7 cellular contexts compared by ENCODE assay signal in the genomic region with DNA sequence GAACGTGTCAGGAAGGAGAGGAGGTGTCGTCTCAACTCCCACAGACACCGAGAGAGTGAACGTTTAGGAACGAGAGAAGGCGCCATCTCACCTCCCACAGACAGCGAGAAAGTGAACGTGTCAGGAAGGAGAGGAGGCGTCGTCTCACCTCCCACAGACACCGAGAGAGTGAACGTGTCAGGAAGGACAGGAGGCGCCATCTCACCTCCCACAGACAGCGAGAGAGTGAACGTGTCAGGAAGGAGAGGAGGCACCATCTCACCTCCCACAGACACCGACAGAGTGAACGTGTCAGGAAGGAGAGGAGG. TPM values are rescaled to one million over a fixed set of nuclear protein-coding genes. Genes with fewer than 3 reads are reported as not detected.
DNase-seq lines count a peak whose midpoint lies in the region; ATAC-seq, FAIRE-seq and TF ChIP-seq lines count a peak whose summit lies in the region.
"Not testable (repeated sequence)": the region's sequence is repeated elsewhere in the genome, so short reads cannot be mapped to it uniquely, and the experiment has no call there.
"Had no signal": no experiment of that assay in that cellular context is flagged by ENCODE, and none has a peak within 500 bp of the region (broad histone marks: within the 10 kb centered on the region; RNA-seq: fewer than 3 reads in every experiment).

No MANE protein-coding gene starts in this region.

- peak; percentile 23 to 31 for DNase-seq in activated CD4-positive, alpha-beta T cell treated with anti-CD3 and anti-CD28 coated beads, Interleukin-2, amount 50 U/mL, for 4 hours
- DNase-seq in activated naive CD4-positive, alpha-beta T cell treated with anti-CD3 and anti-CD28 coated beads, Interleukin-2, amount 50 U/mL, for 16 hours, result peak; percentile 26
- not testable (repeated sequence) for DNase-seq in H1 (ENCODE audit: low read depth in 1 of 2, low spot score in 2 of 2); urothelium cell line (ENCODE audit: low spot score)
- DNase-seq in right cardiac atrium, result peak in 2 of 3 donors; percentile 14 to 33
- DNase-seq in stimulated activated CD4-positive, alpha-beta T cell treated with anti-CD3 and anti-CD28 coated beads, Interleukin-4, amount 100 ng/mL, for 24 hours, result peak; percentile 20

- peak overlapping the region; percentile 86; the same call in 1 of the 2 replicates for H2AK5ac ChIP-seq in H1 (ENCODE audit: low read depth, low read length)

- not testable (repeated sequence) for H4K91ac ChIP-seq in H1 (replicated peaks; ENCODE audit: insufficient read length, low read length)

- not testable (repeated sequence) for H4K8ac ChIP-seq in H1 (ENCODE audit: extremely low read depth, insufficient read depth, low read length)

- POLR2A ChIA-PET in H1 (lab: Charles Lee; ENCODE audit: partially characterized antibody), result not testable (repeated sequence)

- not testable (repeated sequence) for H3K27me3 ChIP-seq in H1 (replicated peaks in 1 of 4; ENCODE audit: control insufficient read depth in 3 of 4, extremely low read depth in 1 of 4, insufficient read depth in 3 of 4, low read length in 3 of 4); right cardiac atrium (ENCODE audit: control insufficient read depth, insufficient read depth)

- H3K4ac ChIP-seq in H1 (replicated peaks; ENCODE audit: insufficient read length, low read depth, low read length), result not testable (repeated sequence)

- H2BK15ac ChIP-seq in H1 (ENCODE audit: low read length), result peak overlapping the region; percentile 96; the same call in 1 of the 2 replicates

- H4K5ac ChIP-seq in H1 (ENCODE audit: insufficient read length, low read depth, low read length), result not testable (repeated sequence)

- not testable (repeated sequence) for TF ChIP-seq CTCF in H1 (IDR thresholded peaks at IDR 0.05; ENCODE audit: control extremely low read depth in 1 of 3, insufficient read depth in 1 of 3, low read depth in 1 of 3, low read length in 3 of 3)

- not testable (repeated sequence) for H3K9me3 ChIP-seq in H1 (ENCODE audit: insufficient read depth in 2 of 2, low read depth in 1 of 2, low read length in 1 of 2); right cardiac atrium (ENCODE audit: control insufficient read depth, low read length)

- peak overlapping the region; percentile 60; the same call in 1 of the 2 replicates for H2BK12ac ChIP-seq in H1 (ENCODE audit: low read depth, low read length)

- H3K23me2 ChIP-seq in H1 (ENCODE audit: low read depth, low read length), result not testable (repeated sequence)

- H2BK20ac ChIP-seq in H1 (ENCODE audit: low read length), result not testable (repeated sequence)

- not testable (repeated sequence) for TF ChIP-seq EP300 in H1 (IDR thresholded peaks at IDR 0.05; ENCODE audit: borderline replicate concordance in 1 of 2, low read depth in 2 of 2, low read length in 2 of 2)

- FAIRE-seq in H1 (lab: Jason Lieb, UNC), result not testable (repeated sequence)
- FAIRE-seq in urothelium cell line (lab: Jason Lieb, UNC), result peak; percentile 52

- H3K56ac ChIP-seq in H1 (replicated peaks; ENCODE audit: insufficient read length, low read depth, low read length), result not testable (repeated sequence)

- not testable (repeated sequence) for H2AFZ ChIP-seq in H1 (ENCODE audit: low read length)

- H3K9ac ChIP-seq in H1 (replicated peaks in 1 of 4; ENCODE audit: extremely low read depth in 1 of 4, low read depth in 3 of 4, low read length in 3 of 4), result not testable (repeated sequence)

- not testable (repeated sequence) for H3K4me1 ChIP-seq in H1 (replicated peaks in 1 of 4; ENCODE audit: control insufficient read depth in 3 of 4, insufficient read depth in 4 of 4, low read length in 3 of 4); right cardiac atrium (ENCODE audit: control insufficient read depth, insufficient read depth, low read length)

- not testable (repeated sequence) for H3K23ac ChIP-seq in H1 (ENCODE audit: insufficient read length)

- not testable (repeated sequence) for H2BK120ac ChIP-seq in H1 (replicated peaks; ENCODE audit: low read depth, low read length)

- H3K4me2 ChIP-seq in H1 (ENCODE audit: insufficient read depth in 1 of 2, low read depth in 2 of 2, low read length in 2 of 2), result not testable (repeated sequence)

- not testable (repeated sequence) for H3K79me2 ChIP-seq in H1 (ENCODE audit: control insufficient read depth in 1 of 2, insufficient read depth in 2 of 2, low read length in 2 of 2)

- not testable (repeated sequence) for TF ChIP-seq RAD21 in H1 (IDR thresholded peaks at IDR 0.05 in 1 of 2, conservative IDR thresholded peaks at IDR 0.05 in 1 of 2; ENCODE audit: low read depth in 2 of 2, low read length in 2 of 2)

- intact Hi-C loops in right cardiac atrium (cut with DNase I), result not testable (repeated sequence)

- TF ChIP-seq POLR2A in H1 (IDR thresholded peaks at IDR 0.05; ENCODE audit: control extremely low read depth in 1 of 2, low read depth in 2 of 2, low read length in 2 of 2), result not testable (repeated sequence)

- H2BK5ac ChIP-seq in H1 (ENCODE audit: low read depth, low read length), result not testable (repeated sequence)

- H3K79me1 ChIP-seq in H1 (ENCODE audit: low read depth, low read length), result not testable (repeated sequence)

- not testable (repeated sequence) for H3K36me3 ChIP-seq in H1 (ENCODE audit: control insufficient read depth in 2 of 4, insufficient read depth in 4 of 4, low read length in 3 of 4)

- ATAC-seq in right cardiac atrium, result not testable (repeated sequence)

- H4K20me1 ChIP-seq in H1 (replicated peaks in 1 of 2; ENCODE audit: control insufficient read depth in 1 of 2, insufficient read depth in 2 of 2, low read length in 2 of 2), result not testable (repeated sequence)

- CTCF ChIA-PET in H1 (lab: Charles Lee; ENCODE audit: partially characterized antibody), result interaction anchor here (1.3 to 16.1 kb wide), 2 partner anchors 9 to 145 kb away, joined by 4 to 237 read pairs; no protein-coding TSS in a partner anchor

- not testable (repeated sequence) for H3K18ac ChIP-seq in H1 (ENCODE audit: extremely low read depth, low read length)

- H3K14ac ChIP-seq in H1 (ENCODE audit: insufficient read length), result not testable (repeated sequence)

- H3K4me3 ChIP-seq in H1 (ENCODE audit: extremely low read depth in 1 of 4, insufficient read depth in 2 of 4, low read depth in 3 of 4, low read length in 4 of 4); right cardiac atrium (ENCODE audit: low read length): not testable (repeated sequence)

- not testable (repeated sequence) for H3K27ac ChIP-seq in H1 (ENCODE audit: low read depth, low read length); right cardiac atrium (ENCODE audit: low read length)

- 89% methylated on average over 17 of the region's 17 CpGs; no CpG with 5 or more reads in 1 of the 2 experiments for WGBS in H1 (ENCODE audit: extremely low coverage in 1 of 2, insufficient coverage in 1 of 2, insufficient read length in 1 of 2, insufficient replicate concordance in 2 of 2, low coverage in 1 of 2, low lambda C conversion rate in 2 of 2, missing lambda C conversion rate in 1 of 2), 2 experiments
- WGBS in right cardiac atrium, result 62% methylated on average over 17 of the region's 17 CpGs

RNA-seq across cellular contexts. Expression of a gene that starts 30.0 kb away (rescaled TPM):
- total RNA-seq in H1 (2021; fragmentation: NEBNext Ultra II Directional; extraction: Animal tissue kit (Norgen Biotek cat#: 25700)), result 37.8 and 39.8 TPM in 2 replicates
- polyA plus RNA-seq in H1 (2011; rRNA removed), result 53.4 and 82.5 TPM in 2 replicates
- polyA plus RNA-seq in H1 (2011; cell fraction: cytosol; rRNA removed), result 63.0 TPM
- 82.5 TPM for polyA plus RNA-seq in H1 (2011; cell fraction: nucleus; rRNA removed)
- polyA plus RNA-seq in H1 (2012, experiment 1 of 2), result 17.3 to 46.4 TPM (median 40.7 TPM) in 4 replicates
- polyA plus RNA-seq in H1 (2012, experiment 2 of 2), result 43.2 TPM
- polyA plus RNA-seq in H1 (2013, experiment 1 of 2), result 66.8 TPM
- polyA plus RNA-seq in H1 (2013, experiment 2 of 2), result 68.8 TPM
- polyA minus RNA-seq in H1 (2011; rRNA and poly(A)+ RNA removed), result 7.2 and 9.3 TPM in 2 replicates
- polyA minus RNA-seq in H1 (2011; cell fraction: cytosol; rRNA and poly(A)+ RNA removed), result 30.7 TPM
- polyA minus RNA-seq in H1 (2011; cell fraction: nucleus; rRNA and poly(A)+ RNA removed), result 12.8 TPM
- 100 to 1,000 TPM in 1 of 4 donors, 10 to 100 TPM in 3; 73.3 to 148 (median 83.0) TPM for total RNA-seq in right cardiac atrium
- polyA plus RNA-seq in right cardiac atrium, result 113 TPM
- total RNA-seq: CD4-positive, alpha-beta memory T cell had no signal

RNA-seq across cellular contexts. Expression of a gene that starts 54.5 kb away (rescaled TPM):
- total RNA-seq in H1 (2021; fragmentation: NEBNext Ultra II Directional; extraction: Animal tissue kit (Norgen Biotek cat#: 25700)), result 30.5 and 31.6 TPM in 2 replicates
- polyA plus RNA-seq in H1 (2011; rRNA removed) (37.6 and 52.1 TPM in 2 replicates), right cardiac atrium (149 TPM)
- 36.0 TPM for polyA plus RNA-seq in H1 (2011; cell fraction: cytosol; rRNA removed)
- polyA plus RNA-seq in H1 (2011; cell fraction: nucleus; rRNA removed), result 44.9 TPM
- 16.4 to 27.5 TPM (median 25.2 TPM) in 4 replicates for polyA plus RNA-seq in H1 (2012, experiment 1 of 2)
- 26.0 TPM for polyA plus RNA-seq in H1 (2012, experiment 2 of 2)
- 32.4 TPM for polyA plus RNA-seq in H1 (2013, experiment 1 of 2)
- polyA plus RNA-seq in H1 (2013, experiment 2 of 2), result 37.1 TPM
- polyA minus RNA-seq in H1 (2011; rRNA and poly(A)+ RNA removed), result 9.3 and 15.5 TPM in 2 replicates
- 19.5 TPM for polyA minus RNA-seq in H1 (2011; cell fraction: cytosol; rRNA and poly(A)+ RNA removed)
- 12.9 TPM for polyA minus RNA-seq in H1 (2011; cell fraction: nucleus; rRNA and poly(A)+ RNA removed)
- 10 to 100 TPM; 63.0 to 92.0 (median 70.2) TPM for total RNA-seq in right cardiac atrium
